8 cellular contexts compared by ENCODE assay signal in genomic region chr9:16869140-16869903, GRCh38. TPM values are rescaled to one million over a fixed set of nuclear protein-coding genes. Genes with fewer than 3 reads are reported as not detected.
DNase-seq lines count a peak whose midpoint lies in the region; TF ChIP-seq lines count a peak whose summit lies in the region.

No MANE protein-coding gene starts in this region.

- TF ChIP-seq EP300 in neural cell (conservative IDR thresholded peaks at IDR 0.05; ENCODE audit: poor library complexity, severe bottlenecking): no peak

- H3K4me3 ChIP-seq in BE2C (ENCODE audit: low read depth, low read length) (peak overlapping the region; percentile 73), NB4 (ENCODE audit: low read depth, low read length) (peak overlapping the region; percentile 73), fibroblast of lung (replicated peaks in 1 of 4; ENCODE audit: control extremely low read depth in 1 of 4, insufficient read depth in 1 of 4, low read depth in 3 of 4, low read length in 4 of 4) (peak overlapping the region; percentile 66 to 89 (median 76)), neural cell (ENCODE audit: low read length) (peak overlapping the region; percentile 73)

- no peaks in the 10 kb centered on the region for H3F3A ChIP-seq in neural cell (ENCODE audit: insufficient read depth, low read length, poor library complexity, severe bottlenecking)

- H3K27me3 ChIP-seq in BE2C (peaks cover 34% of the 10 kb centered on the region), fibroblast of lung (ENCODE audit: control insufficient read depth, insufficient read depth, low read length) (no peaks in the 10 kb centered on the region), neural cell (ENCODE audit: insufficient read depth, low read depth, low read length) (peaks cover 73% of the 10 kb centered on the region)

- H3K4me1 ChIP-seq in BE2C (no peaks in the 10 kb centered on the region), fibroblast of lung (ENCODE audit: control insufficient read depth, extremely low read depth, insufficient read depth, low read length) (peaks cover 8% of the 10 kb centered on the region)

- H3K36me3 ChIP-seq in BE2C (no peaks in the 10 kb centered on the region), fibroblast of lung (ENCODE audit: control insufficient read depth, insufficient read depth, low read length) (no peaks in the 10 kb centered on the region), neural cell (ENCODE audit: insufficient read depth, low read length) (no peaks in the 10 kb centered on the region)

- H3K9me2 ChIP-seq in neural cell (ENCODE audit: insufficient read depth, low read length): no peaks in the 10 kb centered on the region

- H4K20me1 ChIP-seq in fibroblast of lung (ENCODE audit: control insufficient read depth, extremely low read depth, insufficient read depth, low read length) (no peaks in the 10 kb centered on the region), neural cell (ENCODE audit: insufficient read depth) (no peaks in the 10 kb centered on the region)

- H3K9ac ChIP-seq in fibroblast of lung (ENCODE audit: insufficient read depth, low read length): peak overlapping the region; percentile 74
- H3K9ac ChIP-seq in neural cell (ENCODE audit: low read length): no peak overlapping the region

- in situ Hi-C loops in GM13976 (cut with MboI; ENCODE audit: low sequenced_read_pairs, unreplicated experiment): no loop called here

- no peak overlapping the region for H2AFZ ChIP-seq in fibroblast of lung (ENCODE audit: low read length)
- H2AFZ ChIP-seq in neural cell (ENCODE audit: low read depth, low read length): no peak overlapping the region

- H3K4me2 ChIP-seq in fibroblast of lung (ENCODE audit: extremely low read depth, insufficient read depth, low read length): peak overlapping the region; percentile 64
- H3K4me2 ChIP-seq in neural cell (ENCODE audit: low read length): peak overlapping the region; percentile 57

- TF ChIP-seq CTCF in BE2C (IDR thresholded peaks at IDR 0.05; ENCODE audit: low read depth, low read length) (no peak), NB4 (IDR thresholded peaks at IDR 0.05; ENCODE audit: low read depth, low read length) (no peak), fibroblast of lung (conservative IDR thresholded peaks at IDR 0.05 in 1 of 2, IDR thresholded peaks at IDR 0.05 in 1 of 2; ENCODE audit: low read depth in 1 of 2, low read length in 2 of 2) (no peak), neural cell (IDR thresholded peaks at IDR 0.05; ENCODE audit: poor library complexity, severe bottlenecking) (no peak), GM20000 (IDR thresholded peaks at IDR 0.05; ENCODE audit: extremely low read depth, missing control alignments) (no peak), GM13976 (IDR thresholded peaks at IDR 0.05; ENCODE audit: borderline replicate concordance, control extremely low read depth, extremely low read depth, insufficient read depth, missing control alignments) (no peak)

- H3K9me3 ChIP-seq in BE2C (no peaks in the 10 kb centered on the region), fibroblast of lung (ENCODE audit: control insufficient read depth, insufficient read depth, low read depth, low read length) (no peaks in the 10 kb centered on the region), neural cell (ENCODE audit: low read length) (no peaks in the 10 kb centered on the region)

- TF ChIP-seq RAD21 in neural cell (conservative IDR thresholded peaks at IDR 0.05): no peak

- no peak for TF ChIP-seq POLR2A in NB4 (IDR thresholded peaks at IDR 0.05; ENCODE audit: extremely low read depth, insufficient read length)

- H3K79me2 ChIP-seq in fibroblast of lung (ENCODE audit: control insufficient read depth, insufficient read depth, low read length) (peaks cover 56% of the 10 kb centered on the region), neural cell (replicated peaks; ENCODE audit: insufficient read depth, low read length) (no peaks in the 10 kb centered on the region)

- H3K27ac ChIP-seq in fibroblast of lung (ENCODE audit: insufficient read depth, low read length): peak overlapping the region; percentile 82
- no peak overlapping the region for H3K27ac ChIP-seq in neural cell (ENCODE audit: low read length)

- no peak for DNase-seq in BE2C
- DNase-seq in NB4 (ENCODE audit: low read depth): peak; percentile 49
- DNase-seq in fibroblast of lung (ENCODE audit: low read depth in 2 of 2): peak; percentile 52 to 64
- no peak for DNase-seq in stimulated activated CD8-positive, alpha-beta memory T cell treated with anti-CD3 and anti-CD28 coated beads, Interleukin-4, amount 100 ng/mL, for 48 hours
- DNase-seq in GM20000 (ENCODE audit: low spot score): no peak
- DNase-seq in activated T-cell treated with anti-CD3 and anti-CD28 coated beads, Interleukin-2, amount 50 U/mL, for 48 hours: no peak
- no peak for DNase-seq in GM13976 (ENCODE audit: low spot score)

TF ChIP-seq in neural cell, 6 proteins besides CTCF, POLR2A, EP300 and RAD21:
- TF ChIP-seq REST (IDR thresholded peaks at IDR 0.05; ENCODE audit: borderline replicate concordance) (no peak), EZH2 (IDR thresholded peaks at IDR 0.05; ENCODE audit: borderline replicate concordance, insufficient read depth, low read length, poor library complexity, severe bottlenecking) (no peak), POLR2AphosphoS5 (IDR thresholded peaks at IDR 0.05) (no peak), MXI1 (conservative IDR thresholded peaks at IDR 0.05; ENCODE audit: poor library complexity, severe bottlenecking) (no peak), TAF1 (IDR thresholded peaks at IDR 0.05; ENCODE audit: low read depth) (no peak), SMC3 (conservative IDR thresholded peaks at IDR 0.05; ENCODE audit: poor library complexity) (no peak)

RNA-seq across cellular contexts. Expression of gene BNC2, which starts 1.1 kb away (rescaled TPM):
- 0.43 TPM for polyA plus RNA-seq in BE2C (2012; ENCODE audit: insufficient read depth, insufficient read length, low read depth)
- 34.7 and 36.2 TPM in 2 replicates for total RNA-seq in fibroblast of lung
- polyA plus RNA-seq in fibroblast of lung (27.5 and 39.1 TPM in 2 replicates), neural cell (1.2 and 1.3 TPM in 2 replicates)
- 21.8 and 31.2 TPM in 2 replicates for polyA plus RNA-seq in fibroblast of lung (2012)
- polyA minus RNA-seq in fibroblast of lung (ENCODE audit: low replicate concordance) (64.8 and 148 TPM in 2 replicates), neural cell (4.9 and 8.1 TPM in 2 replicates)

Comparison
In these comparisons a context has a peak if more than half of its experiments do, and no peak if none do; other contexts are left out.
1. DNase-seq: peak in NB4 (single experiment) and fibroblast of lung (2 of 2); none in BE2C (single experiment), stimulated activated CD8-positive, alpha-beta memory T cell treated with anti-CD3 and anti-CD28 coated beads, Interleukin-4, amount 100 ng/mL, for 48 hours (single experiment), GM20000 (single experiment), activated T-cell treated with anti-CD3 and anti-CD28 coated beads, Interleukin-2, amount 50 U/mL, for 48 hours (0 of 2) and GM13976 (single experiment).
2. RNA of gene BNC2, which starts 1.1 kb away (polyA plus RNA-seq): 21.8 to 39.1 TPM in fibroblast of lung; 1.2 to 1.3 TPM in neural cell; every median in the first group is over 10 times any median in the second.
3. Peak in every context shown above with its lines, with median percentiles within 50 percentile points of each other: H3K4me3 ChIP-seq.